Comparison of ENCODE assay signal across 10 cellular contexts in genomic region chr21:26389971-26390641, GRCh38.
DNase-seq lines count a peak whose midpoint lies in the region; ATAC-seq and TF ChIP-seq lines count a peak whose summit lies in the region.
"Had no signal": no experiment of that assay in that cellular context is flagged by ENCODE, and none has a peak within 500 bp of the region (broad histone marks: within the 10 kb centered on the region; RNA-seq: fewer than 3 reads in every experiment).

No MANE protein-coding gene starts in this region.

- H3K36me3 ChIP-seq in SJCRH30 (no peaks in the 10 kb centered on the region), Caco-2 (ENCODE audit: control insufficient read depth, insufficient read depth, low read length) (no peaks in the 10 kb centered on the region)
- H3K36me3 ChIP-seq in effector memory CD4-positive, alpha-beta T cell (ENCODE audit: control insufficient read depth, insufficient read depth, low read length), result no peaks in the 10 kb centered on the region

- CTCF ChIA-PET in Caco-2 (lab: Charles Lee), result no interaction called here

- BruUV-seq in Caco-2 (replicated peaks; lab: Mats Ljungman, UMichigan), result no TSS peak

- no peaks in the 10 kb centered on the region for H3K36me3 Mint-ChIP-seq in Caco-2 (ENCODE audit: insufficient read depth, unreplicated experiment)

- H3K4me1 ChIP-seq in SJCRH30, result peaks cover 28% of the 10 kb centered on the region
- no peaks in the 10 kb centered on the region for H3K4me1 ChIP-seq in Caco-2
- H3K4me1 ChIP-seq in effector memory CD4-positive, alpha-beta T cell (ENCODE audit: control insufficient read depth, insufficient read depth, low read length, poor library complexity, severe bottlenecking), result no peaks in the 10 kb centered on the region

- intact Hi-C loops in Caco-2 (cut with micrococcal nuclease; ENCODE audit: unreplicated experiment), result no loop called here

- H3K4me1 Mint-ChIP-seq in Caco-2 (ENCODE audit: low read depth, unreplicated experiment), result no peaks in the 10 kb centered on the region
- H3K4me1 Mint-ChIP-seq: IgD-negative memory B cell had no signal

- POLR2A ChIA-PET in Caco-2 (lab: Charles Lee), result no interaction called here

- no peaks in the 10 kb centered on the region for H3K27me3 ChIP-seq in SJCRH30
- H3K27me3 ChIP-seq in Caco-2 (replicated peaks; ENCODE audit: control insufficient read depth, insufficient read depth, low read length), result no peaks in the 10 kb centered on the region
- no peaks in the 10 kb centered on the region for H3K27me3 ChIP-seq in effector memory CD4-positive, alpha-beta T cell (replicated peaks; ENCODE audit: control insufficient read depth, insufficient read depth, low read length, poor library complexity, severe bottlenecking)

- DNase-seq in DMS 273 (lab: John Stamatoyannopoulos, UW; ENCODE audit: unreplicated experiment), result peak; percentile 94
- peak; percentile 80 to 88 for DNase-seq in SJCRH30
- DNase-seq in islet precursor cell, result peak; percentile 82
- no peak for DNase-seq in Caco-2
- DNase-seq in HUDEP-2 (lab: John Stamatoyannopoulos, UW; ENCODE audit: unreplicated experiment in 76 of 76), result no peak
- no peak for DNase-seq in effector memory CD4-positive, alpha-beta T cell
- DNase-seq: activated T-cell treated with anti-CD3 and anti-CD28 coated beads, Interleukin-2, amount 50 U/mL, for 48 hours had no signal

- no peak overlapping the region for H3K4me3 Mint-ChIP-seq in Caco-2 (ENCODE audit: unreplicated experiment)
- H3K4me3 Mint-ChIP-seq: IgD-negative memory B cell had no signal

- ATAC-seq in HG03442 (IDR thresholded peaks at IDR 0.05; ENCODE audit: unreplicated experiment), result peak; percentile 72
- ATAC-seq in HG03571 (IDR thresholded peaks at IDR 0.05; ENCODE audit: unreplicated experiment), result no peak

- H3K9me3 ChIP-seq in SJCRH30 (replicated peaks), result peaks cover 8% of the 10 kb centered on the region; the same call in 1 of the 2 replicates
- H3K9me3 ChIP-seq in Caco-2, result no peaks in the 10 kb centered on the region; the same call in 1 of the 2 replicates
- no peaks in the 10 kb centered on the region for H3K9me3 ChIP-seq in effector memory CD4-positive, alpha-beta T cell (ENCODE audit: control insufficient read depth, low read length)

- H3K9me3 Mint-ChIP-seq in Caco-2 (ENCODE audit: unreplicated experiment), result no peaks in the 10 kb centered on the region

- H3K4me3 ChIP-seq in SJCRH30 (no peak overlapping the region), Caco-2 (ENCODE audit: low read depth, low read length) (no peak overlapping the region)
- no peak overlapping the region for H3K4me3 ChIP-seq in effector memory CD4-positive, alpha-beta T cell (ENCODE audit: insufficient read depth, low read depth, low read length, poor library complexity, severe bottlenecking)

- TF ChIP-seq CTCF in Caco-2 (IDR thresholded peaks at IDR 0.05; ENCODE audit: insufficient read depth in 1 of 2, low read depth in 1 of 2, low read length in 1 of 2, severe bottlenecking in 1 of 2, unreplicated experiment in 1 of 2), result no peak

- H3K27ac ChIP-seq in SJCRH30, result peak overlapping the region; percentile 38
- no peak overlapping the region for H3K27ac ChIP-seq in effector memory CD4-positive, alpha-beta T cell (ENCODE audit: insufficient read depth, low read length, poor library complexity, severe bottlenecking)

- H3K27me3 Mint-ChIP-seq in Caco-2 (ENCODE audit: insufficient read depth, unreplicated experiment), result no peaks in the 10 kb centered on the region

- H3K27ac Mint-ChIP-seq in Caco-2 (ENCODE audit: unreplicated experiment), result no peak overlapping the region
- H3K27ac Mint-ChIP-seq: IgD-negative memory B cell had no signal

Comparison
In these comparisons a context has a peak if more than half of its experiments do, and no peak if none do; other contexts are left out.
1. DNase-seq: peak in DMS 273 (single experiment), SJCRH30 (2 of 2) and islet precursor cell (single experiment); none in Caco-2 (0 of 2), HUDEP-2 (0 of 76) and effector memory CD4-positive, alpha-beta T cell (0 of 3).